25 cellular contexts compared by ENCODE assay signal in genomic region chr2:141058552-141058951, GRCh38.
"Had no signal": no experiment of that assay in that cellular context is flagged by ENCODE, and none has a peak within 500 bp of the region (broad histone marks: within the 10 kb centered on the region; RNA-seq: fewer than 3 reads in every experiment).

No MANE protein-coding gene starts in this region.

- H3K9me3 Mint-ChIP-seq: nephron progenitor cell; stimulated activated memory B cell treated with anti-CD40 and anti-IgM and Interleukin-4, amounts not matched to agents 10 μg/mL and 1 μg/mL and 100 μg/mL, for 72 hours had no signal

- H3K27me3 Mint-ChIP-seq: naive thymus-derived CD4-positive, alpha-beta T cell; stimulated activated memory B cell treated with anti-CD40 and anti-IgM and Interleukin-4, amounts not matched to agents 10 μg/mL and 1 μg/mL and 100 μg/mL, for 72 hours; stimulated activated naive CD8-positive, alpha-beta T cell treated with anti-CD3 and anti-CD28 coated beads, Interleukin-15, Interleukin-2, amounts not matched to agents 100 ng/mL and 50 ng/mL, for 24 hours had no signal

- H3K4me1 Mint-ChIP-seq: naive thymus-derived CD4-positive, alpha-beta T cell; nephron progenitor cell; stimulated activated memory B cell treated with anti-CD40 and anti-IgM and Interleukin-4, amounts not matched to agents 10 μg/mL and 1 μg/mL and 100 μg/mL, for 72 hours had no signal

- H3K27ac ChIP-seq: dorsolateral prefrontal cortex, heart left ventricle, neutrophil, psoas muscle, spleen, testis, tibial nerve, upper lobe of right lung, vagina had no signal

- H3K36me3 Mint-ChIP-seq: naive thymus-derived CD4-positive, alpha-beta T cell; stimulated activated memory B cell treated with anti-CD40 and anti-IgM and Interleukin-4, amounts not matched to agents 10 μg/mL and 1 μg/mL and 100 μg/mL, for 72 hours had no signal

- ATAC-seq: esophagus mucosa; heart left ventricle; left colon; left ventricle myocardium superior; naive thymus-derived CD4-positive, alpha-beta T cell; psoas muscle; sciatic nerve; stimulated activated memory B cell treated with anti-CD40 and anti-IgM and Interleukin-4, amounts not matched to agents 10 μg/mL and 1 μg/mL and 100 μg/mL, for 72 hours; upper lobe of right lung had no signal

- H3K27ac Mint-ChIP-seq: naive thymus-derived CD4-positive, alpha-beta T cell; nephron progenitor cell; stimulated activated memory B cell treated with anti-CD40 and anti-IgM and Interleukin-4, amounts not matched to agents 10 μg/mL and 1 μg/mL and 100 μg/mL, for 72 hours; stimulated activated naive CD8-positive, alpha-beta T cell treated with anti-CD3 and anti-CD28 coated beads, Interleukin-15, Interleukin-2, amounts not matched to agents 100 ng/mL and 50 ng/mL, for 24 hours had no signal

- FAIRE-seq: frontal cortex had no signal

- H3K4me3 ChIP-seq: dorsolateral prefrontal cortex, heart left ventricle, lung, psoas muscle, spleen, testis, tibial nerve, upper lobe of right lung, vagina had no signal

- H3K36me3 ChIP-seq: heart left ventricle, neutrophil, spleen, tibial nerve, upper lobe of right lung, vagina had no signal

- H3K4me3 Mint-ChIP-seq: naive thymus-derived CD4-positive, alpha-beta T cell; nephron progenitor cell; stimulated activated memory B cell treated with anti-CD40 and anti-IgM and Interleukin-4, amounts not matched to agents 10 μg/mL and 1 μg/mL and 100 μg/mL, for 72 hours; stimulated activated naive CD8-positive, alpha-beta T cell treated with anti-CD3 and anti-CD28 coated beads, Interleukin-15, Interleukin-2, amounts not matched to agents 100 ng/mL and 50 ng/mL, for 24 hours had no signal

- H3K9me3 ChIP-seq: neutrophil, psoas muscle, spleen, testis, tibial nerve, upper lobe of right lung, vagina had no signal

- DNase-seq: dorsolateral prefrontal cortex; effector CD8-positive, alpha-beta T cell; heart left ventricle; hippocampal formation; left colon; left ventricle myocardium superior; mesendoderm; naive thymus-derived CD4-positive, alpha-beta T cell; nephron progenitor cell; psoas muscle; spleen; stimulated activated CD4-positive, alpha-beta T cell treated with anti-CD3 and anti-CD28 coated beads, Interleukin-15, amount 100 ng/mL, for 24 hours; stimulated activated CD4-positive, alpha-beta T cell treated with anti-CD3 and anti-CD28 coated beads, Interleukin-1b, Interleukin-23, amount 100 ng/mL, for 48 hours; stimulated activated CD4-positive, alpha-beta T cell treated with anti-CD3 and anti-CD28 coated beads, Interleukin-4, amount 100 ng/mL, for 24 hours; testis; upper lobe of right lung had no signal

- H3K27me3 ChIP-seq: dorsolateral prefrontal cortex, heart left ventricle, neutrophil, spleen, testis, tibial nerve, upper lobe of right lung, vagina had no signal

- H3K4me1 ChIP-seq: psoas muscle, spleen, testis, tibial nerve, upper lobe of right lung, vagina had no signal
